9 cellular contexts compared by ENCODE assay signal in genomic region chr11:61158691-61159381, GRCh38. TPM values are rescaled to one million over a fixed set of nuclear protein-coding genes. Genes with fewer than 3 reads are reported as not detected.
DNase-seq lines count a peak whose midpoint lies in the region; ATAC-seq and TF ChIP-seq lines count a peak whose summit lies in the region.
"Had no signal": no experiment of that assay in that cellular context is flagged by ENCODE, and none has a peak within 500 bp of the region (broad histone marks: within the 10 kb centered on the region; RNA-seq: fewer than 3 reads in every experiment).

No MANE protein-coding gene starts in this region.

- no peaks in the 10 kb centered on the region for H3K27me3 ChIP-seq in PC-9 (ENCODE audit: insufficient read depth, low read depth)

- H3K9me2 ChIP-seq in PC-9 (ENCODE audit: insufficient read depth): no peaks in the 10 kb centered on the region

- H2AFZ ChIP-seq in PC-9: no peak overlapping the region

- H3K4me1 ChIP-seq in PC-9 (replicated peaks; ENCODE audit: insufficient read depth): peaks cover 68% of the 10 kb centered on the region

- no peak for TF ChIP-seq CTCF in PC-9 (conservative IDR thresholded peaks at IDR 0.05)

- BruUV-seq in PC-9 (replicated peaks; lab: Mats Ljungman, UMichigan): no TSS peak

- H3K36me3 ChIP-seq in PC-9 (ENCODE audit: low read depth): peaks cover 35% of the 10 kb centered on the region

- peak; percentile 84 for DNase-seq in EH (ENCODE audit: low read depth)
- peak; percentile 66 to 99 for DNase-seq in PC-9
- peak; percentile 68 for DNase-seq in fibroblast of gingiva (ENCODE audit: low read depth)
- DNase-seq in sciatic nerve (ENCODE audit: low spot score): peak; percentile 4
- no peak for DNase-seq in stimulated activated naive CD8-positive, alpha-beta T cell treated with anti-CD3 and anti-CD28 coated beads, Interleukin-15, amount 100 ng/mL, for 72 hours
- no peak for DNase-seq in activated effector memory CD4-positive, alpha-beta T cell treated with Interleukin-2 at 50 U/mL for 16 hours
- no peak for DNase-seq in mesenteric fat pad (ENCODE audit: low spot score)
- DNase-seq in NCI-H446 treated with DMSO at 0.1 percent for 48 hours (lab: John Stamatoyannopoulos, UW): no peak

- intact Hi-C loops in PC-9 (cut with micrococcal nuclease; ENCODE audit: unreplicated experiment) (loop anchor here (1.0 kb wide), 1 partner anchor 9 kb away; no protein-coding TSS in a partner anchor), sciatic nerve (cut with DNase I) (no loop called here)

- H3K4me2 ChIP-seq in PC-9: peak overlapping the region; percentile 81

- peaks cover 20 to 28% of the 10 kb centered on the region in 2 donors for H3K9me3 Mint-ChIP-seq in stimulated activated naive CD8-positive, alpha-beta T cell treated with anti-CD3 and anti-CD28 coated beads, Interleukin-15, amount 100 ng/mL, for 72 hours

- peaks cover 25% of the 10 kb centered on the region for H3K9me3 ChIP-seq in PC-9 (ENCODE audit: insufficient read depth, low read depth)

- peaks cover 58% of the 10 kb centered on the region for H3K79me2 ChIP-seq in PC-9 (ENCODE audit: low read depth)

- peaks cover 65% of the 10 kb centered on the region for H3K4me1 Mint-ChIP-seq in stimulated activated naive CD8-positive, alpha-beta T cell treated with anti-CD3 and anti-CD28 coated beads, Interleukin-15, amount 100 ng/mL, for 72 hours

- H3F3A ChIP-seq in PC-9 (ENCODE audit: insufficient read depth, low read depth): peaks cover 52% of the 10 kb centered on the region

- H4K20me1 ChIP-seq in PC-9 (ENCODE audit: insufficient read depth): no peaks in the 10 kb centered on the region

- no peak for ATAC-seq in sciatic nerve
- ATAC-seq in stimulated activated naive CD8-positive, alpha-beta T cell treated with anti-CD3 and anti-CD28 coated beads, Interleukin-15, amount 100 ng/mL, for 72 hours: no peak

- H3K4me3 Mint-ChIP-seq in stimulated activated naive CD8-positive, alpha-beta T cell treated with anti-CD3 and anti-CD28 coated beads, Interleukin-15, amount 100 ng/mL, for 72 hours: peak overlapping the region in 1 of 2 donors; percentile 42

- POLR2A ChIA-PET in PC-9 (lab: Charles Lee; ENCODE audit: unreplicated experiment): interaction anchor here (0.6 to 1.1 kb wide), 2 partner anchors 9 to 180 kb away, joined by 7 to 9 read pairs; no protein-coding TSS in a partner anchor

- peak overlapping the region in 1 of 2 donors; percentile 8 for H3K27ac Mint-ChIP-seq in stimulated activated naive CD8-positive, alpha-beta T cell treated with anti-CD3 and anti-CD28 coated beads, Interleukin-15, amount 100 ng/mL, for 72 hours

- peak overlapping the region; percentile 85 for H3K27ac ChIP-seq in PC-9

- H3K4me3 ChIP-seq in PC-9: peak overlapping the region; percentile 43; the same call in 1 of the 2 replicates
- H3K4me3 ChIP-seq: lung had no signal

- no peaks in the 10 kb centered on the region for H3K27me3 Mint-ChIP-seq in stimulated activated naive CD8-positive, alpha-beta T cell treated with anti-CD3 and anti-CD28 coated beads, Interleukin-15, amount 100 ng/mL, for 72 hours

- CTCF ChIA-PET in PC-9 (lab: Charles Lee): interaction anchor here (0.6 to 1.0 kb wide), 2 partner anchors 9 to 739 kb away, joined by 3 to 7 read pairs; no protein-coding TSS in a partner anchor

RNA-seq across cellular contexts. Expression of gene VPS37C, which starts 2.4 kb away (rescaled TPM):
- 27.1 and 29.0 TPM in 2 replicates for total RNA-seq in PC-9 (2021)
- total RNA-seq in sciatic nerve: 23.1 TPM
- total RNA-seq in mesenteric fat pad: 21.5 TPM

RNA-seq across cellular contexts. Expression of gene PGA3, which starts 44.5 kb away (rescaled TPM):
- not detected in 2 replicates for total RNA-seq in PC-9 (2021)
- total RNA-seq in sciatic nerve: not detected
- total RNA-seq in mesenteric fat pad: 47.2 TPM
- total RNA-seq: lung had no signal

RNA-seq across cellular contexts. Expression of gene CD5, which starts 56.5 kb away (rescaled TPM):
- not detected in 2 replicates for total RNA-seq in PC-9 (2021)
- 1.3 TPM for total RNA-seq in sciatic nerve
- 0.26 TPM for total RNA-seq in mesenteric fat pad

Comparison
In these comparisons a context has a peak if more than half of its experiments do, and no peak if none do; other contexts are left out.
1. DNase-seq: peak in EH (single experiment), PC-9 (2 of 2), fibroblast of gingiva (single experiment) and sciatic nerve (single experiment); none in stimulated activated naive CD8-positive, alpha-beta T cell treated with anti-CD3 and anti-CD28 coated beads, Interleukin-15, amount 100 ng/mL, for 72 hours (0 of 2), activated effector memory CD4-positive, alpha-beta T cell treated with Interleukin-2 at 50 U/mL for 16 hours (single experiment), mesenteric fat pad (single experiment) and NCI-H446 treated with DMSO at 0.1 percent for 48 hours (single experiment).
2. RNA of gene PGA3, which starts 44.5 kb away (total RNA-seq): 47.2 TPM in mesenteric fat pad (single experiment); not detected in sciatic nerve (single experiment) and not detected in PC-9; every median in the first group is over 10 times any median in the second.